Comparison of ENCODE assay signal across 1 cellular context in genomic region chr10:32332299-32332750, GRCh38.
TF ChIP-seq lines count a peak whose summit lies in the region.

No MANE protein-coding gene starts in this region.

TF ChIP-seq in H1, 55 proteins besides CTCF, POLR2A, EP300 and RAD21 (continued from another document):
- TF ChIP-seq TAF7 (optimal IDR thresholded peaks at IDR 0.05; ENCODE audit: borderline replicate concordance, low read depth, low read length) (no peak), POLR2AphosphoS5 (IDR thresholded peaks at IDR 0.05; ENCODE audit: low read depth, low read length) (no peak), FOSL1 (IDR thresholded peaks at IDR 0.05; ENCODE audit: insufficient read depth, low read depth, low read length) (no peak), SP4 (IDR thresholded peaks at IDR 0.05; ENCODE audit: low read length) (no peak), SRF (IDR thresholded peaks at IDR 0.05; ENCODE audit: low read depth, low read length) (no peak), HDAC2 (IDR thresholded peaks at IDR 0.05; ENCODE audit: borderline replicate concordance in 1 of 2, low read depth in 2 of 2, low read length in 2 of 2) (no peak), CEBPB (IDR thresholded peaks at IDR 0.05; ENCODE audit: low read depth, low read length) (no peak), SAP30 (IDR thresholded peaks at IDR 0.05; ENCODE audit: insufficient read depth, insufficient replicate concordance, low read length) (no peak), NRF1 (IDR thresholded peaks at IDR 0.05; ENCODE audit: low read depth, low read length) (no peak), MAX (IDR thresholded peaks at IDR 0.05) (no peak)
TF ChIP-seq in H1: peak in this region for 0.
